Comparison of ENCODE assay signal across 8 cellular contexts in the genomic region with DNA sequence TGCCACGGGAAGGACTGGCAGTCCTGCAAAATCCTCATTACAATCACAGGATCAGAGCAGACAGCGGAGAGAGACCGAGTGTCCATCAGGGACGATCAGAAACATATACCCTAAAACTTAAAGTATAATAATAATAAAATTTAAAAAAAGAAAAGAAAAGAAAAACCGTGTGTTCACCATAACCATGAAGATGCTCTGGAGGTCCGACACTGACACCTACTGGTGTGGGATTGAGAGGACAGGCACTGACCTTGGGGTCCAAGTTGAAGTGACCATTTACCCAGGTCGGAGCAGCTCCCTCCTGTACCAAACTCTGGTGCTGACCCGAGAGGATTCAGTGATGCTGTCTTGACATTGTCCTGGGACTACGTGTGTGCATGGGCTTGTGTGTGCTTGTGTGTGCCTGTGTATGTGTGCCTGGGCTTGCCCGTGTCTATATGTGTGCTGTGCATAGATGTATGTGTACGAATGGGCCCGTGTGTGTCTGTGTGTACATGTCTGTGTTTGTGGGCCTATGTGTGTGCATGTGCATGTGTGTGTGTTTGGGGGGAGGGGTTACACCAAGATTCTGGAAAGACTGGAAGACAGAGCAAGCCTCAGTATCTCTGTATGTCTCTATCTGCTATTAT. TPM values are rescaled to one million over a fixed set of nuclear protein-coding genes. Genes with fewer than 3 reads are reported as not detected.
A peak's percentile ranks its signal among the peaks of the same experiment; 100 is the strongest.
DNase-seq lines count a peak whose midpoint lies in the region; ATAC-seq and TF ChIP-seq lines count a peak whose summit lies in the region.

No MANE protein-coding gene starts in this region.

- TF ChIP-seq CTCF in epithelial cell of proximal tubule (conservative IDR thresholded peaks at IDR 0.05; ENCODE audit: low read depth, low read length): peak; percentile 84
- peak; percentile 59 for TF ChIP-seq CTCF in neutrophil (IDR thresholded peaks at IDR 0.05)

- no peak for ATAC-seq in aorta (ENCODE audit: low FRiP score)
- no peak for ATAC-seq in GM19351 (IDR thresholded peaks at IDR 0.05; ENCODE audit: unreplicated experiment)

- H3K4me1 ChIP-seq in neutrophil (ENCODE audit: control insufficient read depth in 1 of 2, insufficient read depth in 1 of 2, low read depth in 1 of 2, low read length in 1 of 2): peaks cover 21 to 27% of the 10 kb centered on the region in 2 experiments
- H3K4me1 ChIP-seq in aorta (ENCODE audit: control insufficient read depth in 1 of 2, insufficient read depth in 2 of 2, low read length in 2 of 2): no peaks in the 10 kb centered on the region

- H3K36me3 ChIP-seq in H7 (replicated peaks; ENCODE audit: control insufficient read depth, insufficient read depth, low read length) (no peaks in the 10 kb centered on the region), neutrophil (no peaks in the 10 kb centered on the region), aorta (ENCODE audit: control insufficient read depth in 1 of 2, insufficient read depth in 2 of 2, low read length in 1 of 2) (no peaks in the 10 kb centered on the region)

- H3K9me3 ChIP-seq in neutrophil (no peaks in the 10 kb centered on the region), aorta (ENCODE audit: control insufficient read depth, low read length) (no peaks in the 10 kb centered on the region)

- H3K27me3 ChIP-seq in H7 (ENCODE audit: control insufficient read depth, insufficient read depth, low read length): no peaks in the 10 kb centered on the region
- H3K27me3 ChIP-seq in neutrophil: peaks cover 50% of the 10 kb centered on the region
- no peaks in the 10 kb centered on the region for H3K27me3 ChIP-seq in aorta (ENCODE audit: control insufficient read depth in 1 of 2, insufficient read depth in 2 of 2, low read length in 1 of 2)

- intact Hi-C loops in aorta (cut with DNase I): no loop called here

- DNase-seq in NCI-H1436 (lab: John Stamatoyannopoulos, UW) (peak; percentile 5), NCI-H1436 treated with DMSO at 0.1 percent for 48 hours (lab: John Stamatoyannopoulos, UW) (no peak), H7 (peak; percentile 77), SHP77 (lab: John Stamatoyannopoulos, UW) (peak; percentile 35 to 43), epithelial cell of proximal tubule (ENCODE audit: low read depth) (no peak), aorta (no peak)

- WGBS in aorta, 2 donors: 46 to 53% methylated on average over 12 of the region's 12 CpGs

- H3K4me3 ChIP-seq in H7 (ENCODE audit: insufficient read depth, low read depth, low read length): no peak overlapping the region
- H3K4me3 ChIP-seq in epithelial cell of proximal tubule (ENCODE audit: low read depth, low read length): no peak overlapping the region
- H3K4me3 ChIP-seq in neutrophil (ENCODE audit: low read depth in 1 of 2, low read length in 1 of 2): no peak overlapping the region
- H3K4me3 ChIP-seq in aorta (ENCODE audit: low read length in 2 of 2): no peak overlapping the region

- H3K27ac ChIP-seq in neutrophil: no peak overlapping the region
- H3K27ac ChIP-seq in aorta (ENCODE audit: low read depth in 1 of 2, low read length in 2 of 2): no peak overlapping the region

RNA-seq across cellular contexts. Expression of gene CD300LD, which starts 10.0 kb away (rescaled TPM):
- total RNA-seq in H7 (2014; rRNA removed; shearing (Covaris generic)): not detected in 2 replicates
- total RNA-seq in epithelial cell of proximal tubule (not detected in 2 replicates), aorta (not detected)
- polyA plus RNA-seq in aorta: under 1 TPM in 1 of 2 donors, not detected in 1; 0.75 TPM

RNA-seq across cellular contexts. Expression of gene CD300E, which starts 21.5 kb away (rescaled TPM):
- total RNA-seq in H7 (2014; rRNA removed; shearing (Covaris generic)): 0.03 TPM in 1 of 2 replicates, not detected in the other
- total RNA-seq in epithelial cell of proximal tubule: not detected in 2 replicates
- total RNA-seq in aorta: 1 to 10 TPM; 2.8 to 4.3 TPM
- under 1 TPM in 1 of 2 donors, not detected in 1; 0.18 TPM for polyA plus RNA-seq in aorta

RNA-seq across cellular contexts. Expression of gene CD300H, which starts 34.7 kb away (rescaled TPM):
- not detected in 2 replicates for total RNA-seq in H7 (2014; rRNA removed; shearing (Covaris generic))
- total RNA-seq in epithelial cell of proximal tubule (not detected in 2 replicates), aorta (not detected)
- not detected for polyA plus RNA-seq in aorta

RNA-seq across cellular contexts. Expression of gene CD300C, which starts 56.1 kb away (rescaled TPM):
- not detected in 2 replicates for total RNA-seq in H7 (2014; rRNA removed; shearing (Covaris generic))
- total RNA-seq in epithelial cell of proximal tubule: 0.06 TPM in 1 of 2 replicates, not detected in the other
- 1 to 10 TPM; 2.2 to 2.9 TPM for total RNA-seq in aorta
- polyA plus RNA-seq in aorta: under 1 TPM; 0.28 to 0.88 TPM

Comparison
In these comparisons a context has a peak if more than half of its experiments do, and no peak if none do; other contexts are left out.
1. DNase-seq: peak in NCI-H1436 (single experiment), H7 (single experiment) and SHP77 (2 of 2); none in NCI-H1436 treated with DMSO at 0.1 percent for 48 hours (single experiment), epithelial cell of proximal tubule (single experiment) and aorta (0 of 2).